25 cellular contexts compared by ENCODE assay signal in genomic region chr1:71191520-71191919, GRCh38.
"Had no signal": no experiment of that assay in that cellular context is flagged by ENCODE, and none has a peak within 500 bp of the region (broad histone marks: within the 10 kb centered on the region; RNA-seq: fewer than 3 reads in every experiment).

No MANE protein-coding gene starts in this region.

- H3K4me1 ChIP-seq: stomach, suprapubic skin, thyroid gland, tibial nerve, upper lobe of left lung, uterus, vagina had no signal

- H3K9me3 ChIP-seq: stomach, suprapubic skin, testis, thoracic aorta, thyroid gland, tibial artery, tibial nerve, transverse colon, upper lobe of left lung, uterus, vagina had no signal

- ATAC-seq: stimulated activated effector memory CD8-positive, alpha-beta T cell treated with anti-CD3 and anti-CD28 coated beads, Interleukin-12 subunit alpha, Interleukin-12 subunit beta, amount 100 ng/mL, for 72 hours; stimulated activated memory B cell treated with anti-CD40 and anti-IgM and Interleukin-4, amounts not matched to agents 10 μg/mL and 1 μg/mL and 100 μg/mL, for 72 hours; stimulated activated naive B cell treated with anti-CD40 and anti-IgM and Interleukin-4, amounts not matched to agents 10 μg/mL and 1 μg/mL and 100 μg/mL, for 72 hours; stimulated activated naive CD8-positive, alpha-beta T cell treated with anti-CD3 and anti-CD28 coated beads, Interleukin-15, amount 100 ng/mL, for 72 hours; stimulated activated naive CD8-positive, alpha-beta T cell treated with anti-CD3 and anti-CD28 coated beads, Interleukin-15, Interleukin-2, amounts not matched to agents 100 U/mL and 50 U/mL, for 24 hours had no signal

- H3K36me3 ChIP-seq: stomach, suprapubic skin, thoracic aorta, thyroid gland, tibial artery, tibial nerve, transverse colon, upper lobe of left lung, uterus, vagina had no signal

- H3K27ac ChIP-seq: stomach, suprapubic skin, thoracic aorta, thyroid gland, tibial artery, tibial nerve, transverse colon, upper lobe of left lung, uterus, vagina had no signal

- H3K27me3 ChIP-seq: stomach, suprapubic skin, testis, thyroid gland, tibial artery, tibial nerve, transverse colon, upper lobe of left lung, uterus, vagina had no signal

- DNase-seq: stimulated activated CD4-positive, alpha-beta T cell treated with anti-CD3 and anti-CD28 coated beads, Interleukin-2, amount 100 ng/mL, for 48 hours; stimulated activated CD4-positive, alpha-beta T cell treated with anti-CD3 and anti-CD28 coated beads, Interleukin-4, amount 100 ng/mL, for 1 hour; stimulated activated CD4-positive, alpha-beta T cell treated with anti-CD3 and anti-CD28 coated beads, Interleukin-4, amount 100 ng/mL, for 24 hours; stimulated activated CD4-positive, alpha-beta T cell treated with anti-CD3 and anti-CD28 coated beads, Interleukin-4, amount 100 ng/mL, for 4 hours; stimulated activated CD8-positive, alpha-beta memory T cell treated with anti-CD3 and anti-CD28 coated beads, Interleukin-4, amount 100 ng/mL, for 48 hours; stimulated activated naive B cell treated with anti-CD40 and anti-IgM and Interleukin-4, amounts not matched to agents 10 μg/mL and 1 μg/mL and 100 μg/mL, for 72 hours; stimulated activated naive CD4-positive, alpha-beta T cell; stimulated activated naive CD4-positive, alpha-beta T cell treated with Interleukin-2 at 50 U/mL for 16 hours; stimulated activated naive CD8-positive, alpha-beta T cell treated with anti-CD3 and anti-CD28 coated beads, Interleukin-15, amount 100 ng/mL, for 72 hours; stimulated activated naive CD8-positive, alpha-beta T cell treated with anti-CD3 and anti-CD28 coated beads, Interleukin-15, Interleukin-2, amounts not matched to agents 100 U/mL and 50 U/mL, for 24 hours; stomach; substantia nigra; testis; thyroid gland; tibial artery; transverse colon; trophoblast cell; upper lobe of left lung; uterus had no signal

- H3K4me3 ChIP-seq: stomach, suprapubic skin, testis, thoracic aorta, thyroid gland, tibial artery, tibial nerve, transverse colon, upper lobe of left lung, uterus, vagina had no signal
